14 cellular contexts compared by ENCODE assay signal in the genomic region with DNA sequence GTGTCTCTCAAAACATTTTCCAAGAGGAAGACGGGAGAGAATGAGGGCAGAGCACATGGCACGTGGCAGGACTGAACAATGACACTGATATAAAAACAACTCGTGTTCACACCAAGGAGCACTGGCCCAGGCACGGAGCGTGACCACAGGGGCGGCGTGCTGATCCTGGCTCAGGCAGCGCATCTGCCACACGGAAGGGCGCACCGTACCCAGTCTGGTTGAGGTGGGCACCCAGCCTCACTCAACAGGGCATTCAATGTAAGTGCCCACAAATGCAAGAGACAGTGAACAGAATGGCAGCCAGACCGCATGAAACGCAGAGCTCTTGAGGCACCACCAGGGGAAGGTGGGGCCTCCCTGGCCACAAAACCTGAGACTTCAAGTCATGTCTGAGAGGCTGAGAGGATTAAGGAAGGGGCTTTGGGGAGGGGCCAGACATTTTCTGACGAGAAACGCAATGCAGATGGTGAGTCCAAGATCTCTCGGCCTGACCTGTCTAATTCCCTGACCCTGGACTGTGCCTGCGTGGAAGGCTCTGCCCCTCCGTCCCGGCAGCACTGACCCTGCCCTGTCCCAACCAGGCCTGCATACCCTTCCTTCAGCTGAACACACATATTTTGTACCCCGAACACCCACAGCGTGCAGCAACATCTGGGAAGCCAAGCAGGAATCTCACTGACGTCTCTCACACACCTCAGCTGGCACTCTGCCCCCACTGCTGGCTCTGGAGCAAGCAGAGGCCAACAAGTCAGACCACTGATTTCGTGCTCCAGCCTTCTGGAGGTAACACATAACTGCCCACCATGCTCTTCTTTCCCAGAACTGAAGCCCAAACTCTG. TPM values are rescaled to one million over a fixed set of nuclear protein-coding genes. Genes with fewer than 3 reads are reported as not detected.
A peak's percentile ranks its signal among the peaks of the same experiment; 100 is the strongest.
DNase-seq lines count a peak whose midpoint lies in the region; ATAC-seq and TF ChIP-seq lines count a peak whose summit lies in the region.
"Had no signal": no experiment of that assay in that cellular context is flagged by ENCODE, and none has a peak within 500 bp of the region (broad histone marks: within the 10 kb centered on the region; RNA-seq: fewer than 3 reads in every experiment).

No MANE protein-coding gene starts in this region.

- intact Hi-C loops in lower lobe of right lung (cut with DNase I), result no loop called here

- ATAC-seq in stimulated activated effector memory CD8-positive, alpha-beta T cell treated with anti-CD3 and anti-CD28 coated beads, Interleukin-12 subunit alpha, Interleukin-12 subunit beta, amount 100 ng/mL, for 72 hours, result no peak
- no peak for ATAC-seq in lower lobe of right lung
- ATAC-seq: A549 had no signal

- H3K36me3 ChIP-seq in duodenal mucosa (ENCODE audit: control insufficient read depth in 1 of 2, insufficient read depth in 2 of 2, low read length in 2 of 2), result no peaks in the 10 kb centered on the region
- no peaks in the 10 kb centered on the region for H3K36me3 ChIP-seq in lower lobe of right lung

- no peak for TF ChIP-seq CTCF in lower lobe of right lung (IDR thresholded peaks at IDR 0.05)

- CTCF ChIA-PET in activated CD4-positive, alpha-beta T cell treated with anti-CD3 and anti-CD28 coated beads, Interleukin-2, amount 10 ng/mL, durations not matched to agents 7 days and 5 days (lab: Charles Lee), result interaction anchor here (1.0 kb wide), 1 partner anchor 10 kb away, joined by 3 read pairs; no protein-coding TSS in a partner anchor

- no peak overlapping the region for H3K4me3 Mint-ChIP-seq in activated CD4-positive, alpha-beta T cell treated with anti-CD3 and anti-CD28 coated beads, Interleukin-2, amount 10 ng/mL, durations not matched to agents 7 days and 5 days
- peak overlapping the region; percentile 60 for H3K4me3 Mint-ChIP-seq in stimulated activated effector memory CD8-positive, alpha-beta T cell treated with anti-CD3 and anti-CD28 coated beads, Interleukin-12 subunit alpha, Interleukin-12 subunit beta, amount 100 ng/mL, for 72 hours

- H3K4me3 ChIP-seq in duodenal mucosa (ENCODE audit: low read depth in 1 of 2, low read length in 2 of 2), result peak overlapping the region; percentile 15 to 38
- H3K4me3 ChIP-seq in lower lobe of right lung, result no peak overlapping the region
- H3K4me3 ChIP-seq: A549 had no signal

- no peak overlapping the region for H3K27ac ChIP-seq in duodenal mucosa (ENCODE audit: low read depth, low read length)
- no peak overlapping the region for H3K27ac ChIP-seq in lower lobe of right lung
- H3K27ac ChIP-seq: A549 had no signal

- H3K4me1 ChIP-seq in duodenal mucosa (ENCODE audit: control insufficient read depth in 1 of 2, insufficient read depth in 2 of 2, low read length in 2 of 2), result peaks cover 45 to 55% of the 10 kb centered on the region in 2 donors
- peaks cover 73% of the 10 kb centered on the region for H3K4me1 ChIP-seq in lower lobe of right lung

- POLR2A ChIA-PET in activated CD4-positive, alpha-beta T cell treated with anti-CD3 and anti-CD28 coated beads, Interleukin-2, amount 10 ng/mL, durations not matched to agents 7 days and 5 days (lab: Charles Lee), result no interaction called here

- no peak for DNase-seq in activated CD4-positive, alpha-beta T cell treated with anti-CD3 and anti-CD28 coated beads, Interleukin-2, amount 10 ng/mL, durations not matched to agents 7 days and 5 days
- DNase-seq in activated CD4-positive, alpha-beta T cell treated with anti-CD3 and anti-CD28 coated beads for 1 hour, result no peak
- DNase-seq in NCI-H82 treated with DMSO at 0.1 percent for 48 hours (lab: John Stamatoyannopoulos, UW; ENCODE audit: unreplicated experiment), result peak; percentile 31
- no peak for DNase-seq in stimulated activated effector memory CD8-positive, alpha-beta T cell treated with anti-CD3 and anti-CD28 coated beads, Interleukin-12 subunit alpha, Interleukin-12 subunit beta, amount 100 ng/mL, for 72 hours (ENCODE audit: low spot score in 2 of 2)
- no peak for DNase-seq in LoVo (ENCODE audit: low spot score)
- DNase-seq in lower lobe of right lung, result no peak
- no peak for DNase-seq in epidermal melanocyte (ENCODE audit: insufficient read length, low spot score)
- DNase-seq: HCEC 1CT; Karpas-422; NCI-H2171 treated with DMSO at 0.1 percent for 48 hours; nucleus accumbens; stimulated activated naive CD4-positive, alpha-beta T cell had no signal

- peaks cover 81% of the 10 kb centered on the region for H3K4me1 Mint-ChIP-seq in activated CD4-positive, alpha-beta T cell treated with anti-CD3 and anti-CD28 coated beads, Interleukin-2, amount 10 ng/mL, durations not matched to agents 7 days and 5 days
- peaks cover 83% of the 10 kb centered on the region for H3K4me1 Mint-ChIP-seq in stimulated activated effector memory CD8-positive, alpha-beta T cell treated with anti-CD3 and anti-CD28 coated beads, Interleukin-12 subunit alpha, Interleukin-12 subunit beta, amount 100 ng/mL, for 72 hours

- H3K27ac Mint-ChIP-seq in activated CD4-positive, alpha-beta T cell treated with anti-CD3 and anti-CD28 coated beads, Interleukin-2, amount 10 ng/mL, durations not matched to agents 7 days and 5 days, result peak overlapping the region; percentile 95
- H3K27ac Mint-ChIP-seq in stimulated activated effector memory CD8-positive, alpha-beta T cell treated with anti-CD3 and anti-CD28 coated beads, Interleukin-12 subunit alpha, Interleukin-12 subunit beta, amount 100 ng/mL, for 72 hours, result peak overlapping the region; percentile 4

- H3K9me3 Mint-ChIP-seq in activated CD4-positive, alpha-beta T cell treated with anti-CD3 and anti-CD28 coated beads, Interleukin-2, amount 10 ng/mL, durations not matched to agents 7 days and 5 days, result no peaks in the 10 kb centered on the region
- no peaks in the 10 kb centered on the region for H3K9me3 Mint-ChIP-seq in stimulated activated effector memory CD8-positive, alpha-beta T cell treated with anti-CD3 and anti-CD28 coated beads, Interleukin-12 subunit alpha, Interleukin-12 subunit beta, amount 100 ng/mL, for 72 hours

- H3K9me3 ChIP-seq in duodenal mucosa (ENCODE audit: control insufficient read depth in 1 of 2, low read length in 2 of 2), result no peaks in the 10 kb centered on the region
- H3K9me3 ChIP-seq in lower lobe of right lung, result no peaks in the 10 kb centered on the region
- H3K9me3 ChIP-seq: A549 had no signal

- H3K27me3 ChIP-seq in duodenal mucosa (ENCODE audit: control insufficient read depth in 1 of 2, insufficient read depth in 2 of 2, low read length in 2 of 2) (no peaks in the 10 kb centered on the region), lower lobe of right lung (ENCODE audit: low read depth) (no peaks in the 10 kb centered on the region)

- H3K9ac ChIP-seq in duodenal mucosa (ENCODE audit: low read depth in 1 of 2, low read length in 2 of 2), result no peak overlapping the region

- peaks cover 31% of the 10 kb centered on the region for H3K36me3 Mint-ChIP-seq in activated CD4-positive, alpha-beta T cell treated with anti-CD3 and anti-CD28 coated beads, Interleukin-2, amount 10 ng/mL, durations not matched to agents 7 days and 5 days (ENCODE audit: low read depth)
- peaks cover 42% of the 10 kb centered on the region for H3K36me3 Mint-ChIP-seq in stimulated activated effector memory CD8-positive, alpha-beta T cell treated with anti-CD3 and anti-CD28 coated beads, Interleukin-12 subunit alpha, Interleukin-12 subunit beta, amount 100 ng/mL, for 72 hours

- H3K27me3 Mint-ChIP-seq in activated CD4-positive, alpha-beta T cell treated with anti-CD3 and anti-CD28 coated beads, Interleukin-2, amount 10 ng/mL, durations not matched to agents 7 days and 5 days, result no peaks in the 10 kb centered on the region

RNA-seq across cellular contexts. Expression of gene VOPP1, which starts 35.5 kb away (rescaled TPM):
- 10 to 100 TPM; 74.5 to 77.2 TPM for total RNA-seq in activated CD4-positive, alpha-beta T cell treated with anti-CD3 and anti-CD28 coated beads, Interleukin-2, amount 10 ng/mL, durations not matched to agents 7 days and 5 days
- 66.2 TPM for total RNA-seq in lower lobe of right lung
